13 cellular contexts compared by ENCODE assay signal in the genomic region with DNA sequence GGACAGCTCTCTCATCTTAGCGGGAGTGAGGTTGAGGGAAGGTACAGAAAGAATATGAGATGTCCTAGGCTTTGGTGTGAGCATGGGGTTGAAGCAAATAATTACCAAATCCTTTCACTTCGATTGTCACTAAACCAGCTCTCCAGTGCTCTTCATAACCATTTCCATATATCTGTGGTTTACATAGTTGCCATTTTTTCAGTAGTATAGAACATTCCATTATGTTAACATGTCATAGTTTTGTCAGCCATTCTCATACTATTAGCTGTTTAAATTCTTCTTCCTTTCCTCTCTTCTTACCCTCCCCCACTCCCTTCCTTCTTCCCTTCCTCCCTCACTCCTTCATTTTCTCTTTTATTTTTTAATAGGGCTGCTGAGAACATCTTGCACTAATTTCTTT.
"Had no signal": no experiment of that assay in that cellular context is flagged by ENCODE, and none has a peak within 500 bp of the region (broad histone marks: within the 10 kb centered on the region; RNA-seq: fewer than 3 reads in every experiment).

No MANE protein-coding gene starts in this region.

- H3K27me3 Mint-ChIP-seq: activated CD4-positive, alpha-beta T cell treated with anti-CD3 and anti-CD28 coated beads, Interleukin-2, amount 10 ng/mL, durations not matched to agents 7 days and 5 days; activated naive CD4-positive, alpha-beta T cell treated with anti-CD3 and anti-CD28 coated beads, Interleukin-2, amount 10 ng/mL, durations not matched to agents 7 days and 5 days had no signal

- H3K79me2 ChIP-seq: hepatocyte had no signal

- DNase-seq: activated CD4-positive, alpha-beta T cell treated with anti-CD3 and anti-CD28 coated beads, Interleukin-2, amount 10 ng/mL, durations not matched to agents 7 days and 5 days; activated CD4-positive, CD25-positive, alpha-beta regulatory T cell; activated CD8-positive, alpha-beta memory T cell treated with anti-CD3 and anti-CD28 coated beads for 24 hours; activated naive CD4-positive, alpha-beta T cell treated with anti-CD3 and anti-CD28 coated beads, Interleukin-2, amount 10 ng/mL, durations not matched to agents 7 days and 5 days; body of pancreas; dorsolateral prefrontal cortex; left ventricle myocardium superior; ovary; T-helper 2 cell; thyroid gland had no signal

- H3K4me3 Mint-ChIP-seq: activated CD4-positive, alpha-beta T cell treated with anti-CD3 and anti-CD28 coated beads, Interleukin-2, amount 10 ng/mL, durations not matched to agents 7 days and 5 days; activated naive CD4-positive, alpha-beta T cell treated with anti-CD3 and anti-CD28 coated beads, Interleukin-2, amount 10 ng/mL, durations not matched to agents 7 days and 5 days had no signal

- H3K4me1 Mint-ChIP-seq: activated CD4-positive, alpha-beta T cell treated with anti-CD3 and anti-CD28 coated beads, Interleukin-2, amount 10 ng/mL, durations not matched to agents 7 days and 5 days; activated naive CD4-positive, alpha-beta T cell treated with anti-CD3 and anti-CD28 coated beads, Interleukin-2, amount 10 ng/mL, durations not matched to agents 7 days and 5 days had no signal

- H3K9me3 Mint-ChIP-seq: activated naive CD4-positive, alpha-beta T cell treated with anti-CD3 and anti-CD28 coated beads, Interleukin-2, amount 10 ng/mL, durations not matched to agents 7 days and 5 days had no signal

- H3K4me3 ChIP-seq: body of pancreas, dorsolateral prefrontal cortex, gastroesophageal sphincter, hepatocyte, ovary, skin epidermis, thyroid gland had no signal

- H3K27ac Mint-ChIP-seq: activated CD4-positive, alpha-beta T cell treated with anti-CD3 and anti-CD28 coated beads, Interleukin-2, amount 10 ng/mL, durations not matched to agents 7 days and 5 days; activated naive CD4-positive, alpha-beta T cell treated with anti-CD3 and anti-CD28 coated beads, Interleukin-2, amount 10 ng/mL, durations not matched to agents 7 days and 5 days had no signal

- H3K4me1 ChIP-seq: body of pancreas, gastroesophageal sphincter, thyroid gland had no signal

- H3K9me3 ChIP-seq: body of pancreas, gastroesophageal sphincter, ovary, thyroid gland had no signal

- H3K36me3 Mint-ChIP-seq: activated naive CD4-positive, alpha-beta T cell treated with anti-CD3 and anti-CD28 coated beads, Interleukin-2, amount 10 ng/mL, durations not matched to agents 7 days and 5 days had no signal

- H3K27me3 ChIP-seq: body of pancreas, dorsolateral prefrontal cortex, gastroesophageal sphincter, hepatocyte, ovary, thyroid gland had no signal

- H3K36me3 ChIP-seq: gastroesophageal sphincter, ovary, thyroid gland had no signal

- H2AFZ ChIP-seq: hepatocyte had no signal

- H3K27ac ChIP-seq: body of pancreas, dorsolateral prefrontal cortex, gastroesophageal sphincter, hepatocyte, ovary, thyroid gland had no signal
